8 cellular contexts compared by ENCODE assay signal in genomic region chrX:15738686-15739016, GRCh38.
DNase-seq lines count a peak whose midpoint lies in the region; ATAC-seq and TF ChIP-seq lines count a peak whose summit lies in the region.

No MANE protein-coding gene starts in this region.

- H3K36me3 Mint-ChIP-seq in stimulated activated naive CD8-positive, alpha-beta T cell treated with anti-CD3 and anti-CD28 coated beads, Interleukin-15, Interleukin-2, amounts not matched to agents 100 ng/mL and 50 ng/mL, for 24 hours (ENCODE audit: low read depth) = peaks cover 13% of the 10 kb centered on the region

- H3K4me3 Mint-ChIP-seq in stimulated activated naive CD8-positive, alpha-beta T cell treated with anti-CD3 and anti-CD28 coated beads, Interleukin-15, Interleukin-2, amounts not matched to agents 100 ng/mL and 50 ng/mL, for 24 hours = peak overlapping the region; percentile 85

- no peaks in the 10 kb centered on the region for H3K27me3 Mint-ChIP-seq in stimulated activated naive CD8-positive, alpha-beta T cell treated with anti-CD3 and anti-CD28 coated beads, Interleukin-15, Interleukin-2, amounts not matched to agents 100 ng/mL and 50 ng/mL, for 24 hours

- no peaks in the 10 kb centered on the region for H3K9me3 Mint-ChIP-seq in stimulated activated naive CD8-positive, alpha-beta T cell treated with anti-CD3 and anti-CD28 coated beads, Interleukin-15, Interleukin-2, amounts not matched to agents 100 ng/mL and 50 ng/mL, for 24 hours

- TF ChIP-seq POLR2A in GM18505 (IDR thresholded peaks at IDR 0.05; ENCODE audit: borderline replicate concordance, extremely low read depth, insufficient read depth, insufficient read length) = no peak

- WGBS in iPS DF 6.9 (ENCODE audit: insufficient coverage, insufficient read length) = no CpG with 5 or more reads among the region's 6 CpGs

- peak overlapping the region; percentile 40 for H3K27ac Mint-ChIP-seq in stimulated activated naive CD8-positive, alpha-beta T cell treated with anti-CD3 and anti-CD28 coated beads, Interleukin-15, Interleukin-2, amounts not matched to agents 100 ng/mL and 50 ng/mL, for 24 hours

- H3K4me1 ChIP-seq in iPS DF 6.9 (ENCODE audit: control insufficient read depth, insufficient read depth, low read length) = no peaks in the 10 kb centered on the region

- H3K9me3 ChIP-seq in iPS DF 6.9 (ENCODE audit: control insufficient read depth, insufficient read depth, low read length) = no peaks in the 10 kb centered on the region

- H3K27ac ChIP-seq in iPS DF 6.9 (ENCODE audit: low read length) = no peak overlapping the region

- peaks cover 50% of the 10 kb centered on the region for H3K4me1 Mint-ChIP-seq in stimulated activated naive CD8-positive, alpha-beta T cell treated with anti-CD3 and anti-CD28 coated beads, Interleukin-15, Interleukin-2, amounts not matched to agents 100 ng/mL and 50 ng/mL, for 24 hours (ENCODE audit: low read depth)

- DNase-seq in activated gamma-delta T cell treated with anti-CD3 and anti-CD28 coated beads, Interleukin-2, amount 50 U/mL, for 16 hours (ENCODE audit: low read depth) = peak; percentile 12
- no peak for DNase-seq in iPS DF 6.9 (ENCODE audit: low read depth, low spot score)
- no peak for DNase-seq in NCI-H1417 (lab: John Stamatoyannopoulos, UW)

- H3K4me3 ChIP-seq in iPS DF 6.9 (ENCODE audit: low read length) = peak overlapping the region; percentile 51; the same call in 1 of the 2 replicates

- H3K36me3 ChIP-seq in iPS DF 6.9 (ENCODE audit: control insufficient read depth, insufficient read depth, low read length) = no peaks in the 10 kb centered on the region

- peak; percentile 5 for ATAC-seq in HG03066 (IDR thresholded peaks at IDR 0.05; ENCODE audit: low read depth, unreplicated experiment)
- no peak for ATAC-seq in GM18505 (IDR thresholded peaks at IDR 0.05; ENCODE audit: unreplicated experiment)
- ATAC-seq in GM18909 (IDR thresholded peaks at IDR 0.05; ENCODE audit: poor library complexity, unreplicated experiment) = no peak
- no peak for ATAC-seq in HG02623 (IDR thresholded peaks at IDR 0.05; ENCODE audit: unreplicated experiment)

- no peaks in the 10 kb centered on the region for H3K27me3 ChIP-seq in iPS DF 6.9 (ENCODE audit: control insufficient read depth, insufficient read depth, low read length)
